ENCODE assay signal across 26 cellular contexts in genomic region chr1:219759095-219759494, GRCh38.
A peak's percentile ranks its signal among the peaks of the same experiment; 100 is the strongest.
DNase-seq lines count a peak whose midpoint lies in the region; FAIRE-seq and TF ChIP-seq lines count a peak whose summit lies in the region.
"Had no signal": no experiment of that assay in that cellular context is flagged by ENCODE, and none has a peak within 500 bp of the region (broad histone marks: within the 10 kb centered on the region; RNA-seq: fewer than 3 reads in every experiment).

No MANE protein-coding gene starts in this region.

- H3K23me2 ChIP-seq in H1 (ENCODE audit: low read depth, low read length) = no peaks in the 10 kb centered on the region

- DNase-seq in H1 (ENCODE audit: low read depth in 1 of 2, low spot score in 2 of 2) = no peak
- no peak for DNase-seq in nephron progenitor cell
- no peak for DNase-seq in cerebellum (ENCODE audit: low spot score)
- no peak for DNase-seq in NCI-H2107 treated with DMSO at 0.1 percent for 48 hours (lab: John Stamatoyannopoulos, UW; ENCODE audit: unreplicated experiment)
- DNase-seq in GDM1 (lab: John Stamatoyannopoulos, UW) = no peak
- DNase-seq: 8988T; ACHN; BE2C; C1 segment of cervical spinal cord; CD4-positive, alpha-beta memory T cell; CD4-positive, CD25-positive, alpha-beta regulatory T cell; CD8-positive, alpha-beta memory T cell; COR-L47; DMS 273 treated with DMSO at 0.1 percent for 48 hours; DMS153; DMS53; DMS79; DND-41; EL; GF-D8 had no signal

- H3K4me1 Mint-ChIP-seq in nephron progenitor cell = peaks cover 12% of the 10 kb centered on the region
- H3K4me1 Mint-ChIP-seq: CD14-positive monocyte; CD4-positive, alpha-beta memory T cell; CD4-positive, CD25-positive, alpha-beta regulatory T cell; CD8-positive, alpha-beta memory T cell had no signal

- H3K36me3 ChIP-seq in HEK293 (ENCODE audit: control insufficient read depth in 2 of 2, insufficient read depth in 1 of 2, low read length in 2 of 2) = no peaks in the 10 kb centered on the region
- H3K36me3 ChIP-seq in H1 (ENCODE audit: control insufficient read depth in 2 of 4, insufficient read depth in 4 of 4, low read length in 3 of 4) = no peaks in the 10 kb centered on the region
- H3K36me3 ChIP-seq: BE2C, BLaER1 had no signal

- no peak overlapping the region for H2BK120ac ChIP-seq in H1 (replicated peaks; ENCODE audit: low read depth, low read length)

- H3K23ac ChIP-seq in H1 (ENCODE audit: insufficient read length) = no peak overlapping the region

- H3K4me1 ChIP-seq in HEK293 (ENCODE audit: control insufficient read depth, insufficient read depth, low read length) = no peaks in the 10 kb centered on the region
- no peaks in the 10 kb centered on the region for H3K4me1 ChIP-seq in H1 (replicated peaks in 1 of 4; ENCODE audit: control insufficient read depth in 3 of 4, insufficient read depth in 4 of 4, low read length in 3 of 4)
- H3K4me1 ChIP-seq: BLaER1 had no signal

- WGBS in H1 (ENCODE audit: extremely low coverage in 1 of 2, insufficient coverage in 1 of 2, insufficient read length in 1 of 2, insufficient replicate concordance in 2 of 2, low coverage in 1 of 2, low lambda C conversion rate in 2 of 2, missing lambda C conversion rate in 1 of 2), 2 experiments = 78% methylated on average over 1 of the region's 1 CpG; no CpG with 5 or more reads in 1 of the 2 experiments

- H3K4me3 Mint-ChIP-seq in nephron progenitor cell = no peak overlapping the region
- H3K4me3 Mint-ChIP-seq: CD14-positive monocyte; CD4-positive, alpha-beta memory T cell; CD4-positive, CD25-positive, alpha-beta regulatory T cell; CD8-positive, alpha-beta memory T cell had no signal

- no peak overlapping the region for H2BK5ac ChIP-seq in H1 (ENCODE audit: low read depth, low read length)

- no peak overlapping the region for H2BK15ac ChIP-seq in H1 (ENCODE audit: low read length)

- H3K4me3 ChIP-seq in HEK293 (ENCODE audit: low read depth, low read length) = no peak overlapping the region
- H3K4me3 ChIP-seq in H1 (ENCODE audit: extremely low read depth in 1 of 4, insufficient read depth in 2 of 4, low read depth in 3 of 4, low read length in 4 of 4) = no peak overlapping the region
- H3K4me3 ChIP-seq: BLaER1 had no signal

- H3K27ac ChIP-seq in HEK293 (ENCODE audit: extremely low read depth, low read depth, low read length) = no peak overlapping the region
- H3K27ac ChIP-seq in H1 (ENCODE audit: low read depth, low read length) = no peak overlapping the region
- H3K27ac ChIP-seq: BLaER1 had no signal

- TF ChIP-seq EP300 in H1 (IDR thresholded peaks at IDR 0.05; ENCODE audit: borderline replicate concordance in 1 of 2, low read depth in 2 of 2, low read length in 2 of 2) = no peak

- H3K14ac ChIP-seq in H1 (ENCODE audit: insufficient read length) = no peak overlapping the region

- CTCF ChIA-PET in HEK293 (lab: Yijun Ruan, JAX) (interaction anchor here (0.6 to 0.7 kb wide), 2 partner anchors 342 to 676 kb away, joined by 3 read pairs; no protein-coding TSS in a partner anchor), H1 (lab: Charles Lee; ENCODE audit: partially characterized antibody) (interaction anchor here (1.1 kb wide), 1 partner anchor 18 kb away, joined by 5 read pairs; no protein-coding TSS in a partner anchor)

- H2BK20ac ChIP-seq in H1 (ENCODE audit: low read length) = no peak overlapping the region

- H2AFZ ChIP-seq in H1 (ENCODE audit: low read length) = peak overlapping the region; percentile 50; the same call in 1 of the 2 replicates

- no peak overlapping the region for H4K5ac ChIP-seq in H1 (ENCODE audit: insufficient read length, low read depth, low read length)

- no peak for TF ChIP-seq RAD21 in H1 (IDR thresholded peaks at IDR 0.05 in 1 of 2, conservative IDR thresholded peaks at IDR 0.05 in 1 of 2; ENCODE audit: low read depth in 2 of 2, low read length in 2 of 2)

- H3K56ac ChIP-seq in H1 (replicated peaks; ENCODE audit: insufficient read length, low read depth, low read length) = no peak overlapping the region

- H4K8ac ChIP-seq in H1 (ENCODE audit: extremely low read depth, insufficient read depth, low read length) = no peak overlapping the region

- TF ChIP-seq POLR2A in H1 (IDR thresholded peaks at IDR 0.05; ENCODE audit: control extremely low read depth in 1 of 2, low read depth in 2 of 2, low read length in 2 of 2) = no peak

- H3K4ac ChIP-seq in H1 (replicated peaks; ENCODE audit: insufficient read length, low read depth, low read length) = no peak overlapping the region

- POLR2A ChIA-PET in HEK293 (lab: Yijun Ruan, JAX) = no interaction called here
- POLR2A ChIA-PET in H1 (lab: Charles Lee; ENCODE audit: partially characterized antibody) = no interaction called here

- no peaks in the 10 kb centered on the region for H3K9me3 Mint-ChIP-seq in nephron progenitor cell

- H4K20me1 ChIP-seq in H1 (replicated peaks in 1 of 2; ENCODE audit: control insufficient read depth in 1 of 2, insufficient read depth in 2 of 2, low read length in 2 of 2) = no peaks in the 10 kb centered on the region
- H4K20me1 ChIP-seq: BLaER1 had no signal

- no peak overlapping the region for H2BK12ac ChIP-seq in H1 (ENCODE audit: low read depth, low read length)

- H3K18ac ChIP-seq in H1 (ENCODE audit: extremely low read depth, low read length) = no peak overlapping the region

- H3K4me2 ChIP-seq in H1 (ENCODE audit: insufficient read depth in 1 of 2, low read depth in 2 of 2, low read length in 2 of 2) = no peak overlapping the region
- H3K4me2 ChIP-seq: BLaER1 had no signal

- no peaks in the 10 kb centered on the region for H3K27me3 ChIP-seq in H1 (replicated peaks in 1 of 4; ENCODE audit: control insufficient read depth in 3 of 4, extremely low read depth in 1 of 4, insufficient read depth in 3 of 4, low read length in 3 of 4)
- H3K27me3 ChIP-seq: BE2C, BLaER1 had no signal

- no peak for FAIRE-seq in H1 (lab: Jason Lieb, UNC)
- FAIRE-seq: A204.1, GM12891, GM19239 had no signal

- no peaks in the 10 kb centered on the region for H3K9me3 ChIP-seq in HEK293 (ENCODE audit: control insufficient read depth, insufficient read depth, low read depth, low read length)
- H3K9me3 ChIP-seq in H1 (ENCODE audit: insufficient read depth in 2 of 2, low read depth in 1 of 2, low read length in 1 of 2) = no peaks in the 10 kb centered on the region
- H3K9me3 ChIP-seq: BE2C, BLaER1 had no signal

- H3K36me3 Mint-ChIP-seq in nephron progenitor cell (ENCODE audit: low read depth) = no peaks in the 10 kb centered on the region
- H3K36me3 Mint-ChIP-seq: CD14-positive monocyte; CD4-positive, alpha-beta memory T cell; CD4-positive, CD25-positive, alpha-beta regulatory T cell; CD8-positive, alpha-beta memory T cell had no signal

- H3K79me2 ChIP-seq in H1 (ENCODE audit: control insufficient read depth in 1 of 2, insufficient read depth in 2 of 2, low read length in 2 of 2) = no peaks in the 10 kb centered on the region

- H3K9ac ChIP-seq in H1 (replicated peaks in 1 of 4; ENCODE audit: extremely low read depth in 1 of 4, low read depth in 3 of 4, low read length in 3 of 4) = no peak overlapping the region
- H3K9ac ChIP-seq: BLaER1 had no signal

- H2AK5ac ChIP-seq in H1 (ENCODE audit: low read depth, low read length) = no peak overlapping the region

- peak overlapping the region; percentile 42 for H3K27ac Mint-ChIP-seq in nephron progenitor cell
- H3K27ac Mint-ChIP-seq: CD4-positive, alpha-beta memory T cell; CD4-positive, CD25-positive, alpha-beta regulatory T cell; CD8-positive, alpha-beta memory T cell had no signal

- TF ChIP-seq CTCF in HEK293 (tag by site-specific recombination; IDR thresholded peaks at IDR 0.05) (no peak), H1 (IDR thresholded peaks at IDR 0.05; ENCODE audit: control extremely low read depth in 1 of 3, insufficient read depth in 1 of 3, low read depth in 1 of 3, low read length in 3 of 3) (no peak), nephron progenitor cell (IDR thresholded peaks at IDR 0.05) (no peak)

- no peaks in the 10 kb centered on the region for H3K27me3 Mint-ChIP-seq in nephron progenitor cell (ENCODE audit: low read depth, poor library complexity)
- H3K27me3 Mint-ChIP-seq: CD4-positive, CD25-positive, alpha-beta regulatory T cell had no signal

- H3K79me1 ChIP-seq in H1 (ENCODE audit: low read depth, low read length) = no peaks in the 10 kb centered on the region

- H4K91ac ChIP-seq in H1 (replicated peaks; ENCODE audit: insufficient read length, low read length) = no peak overlapping the region

TF ChIP-seq in HEK293, 187 proteins besides CTCF, POLR2A, EP300 and RAD21 (continues in another document):
- TF ChIP-seq ZNF785 (tag by site-specific recombination; IDR thresholded peaks at IDR 0.05) (no peak), ZFP41 (tag by site-specific recombination; IDR thresholded peaks at IDR 0.05; ENCODE audit: borderline replicate concordance) (no peak), ZNF366 (tag by site-specific recombination; conservative IDR thresholded peaks at IDR 0.05) (peak; percentile 77), ZNF433 (tag by site-specific recombination; IDR thresholded peaks at IDR 0.05; ENCODE audit: low read depth) (no peak), ZNF302 (tag by site-specific recombination; IDR thresholded peaks at IDR 0.05; ENCODE audit: low read depth) (no peak), ZNF623 (tag by site-specific recombination; IDR thresholded peaks at IDR 0.05) (no peak)

TF ChIP-seq in H1, 55 proteins besides CTCF, POLR2A, EP300 and RAD21:
- TF ChIP-seq CHD1 (IDR thresholded peaks at IDR 0.05; ENCODE audit: low read depth, low read length) (no peak), ATF3 (IDR thresholded peaks at IDR 0.05; ENCODE audit: insufficient read depth, low read depth, low read length) (no peak), CBX8 (IDR thresholded peaks at IDR 0.05; ENCODE audit: borderline replicate concordance, low read depth, low read length) (no peak), BACH1 (IDR thresholded peaks at IDR 0.05; ENCODE audit: low read length) (no peak), SRF (IDR thresholded peaks at IDR 0.05; ENCODE audit: low read depth, low read length) (no peak)
